In the genomic region with DNA sequence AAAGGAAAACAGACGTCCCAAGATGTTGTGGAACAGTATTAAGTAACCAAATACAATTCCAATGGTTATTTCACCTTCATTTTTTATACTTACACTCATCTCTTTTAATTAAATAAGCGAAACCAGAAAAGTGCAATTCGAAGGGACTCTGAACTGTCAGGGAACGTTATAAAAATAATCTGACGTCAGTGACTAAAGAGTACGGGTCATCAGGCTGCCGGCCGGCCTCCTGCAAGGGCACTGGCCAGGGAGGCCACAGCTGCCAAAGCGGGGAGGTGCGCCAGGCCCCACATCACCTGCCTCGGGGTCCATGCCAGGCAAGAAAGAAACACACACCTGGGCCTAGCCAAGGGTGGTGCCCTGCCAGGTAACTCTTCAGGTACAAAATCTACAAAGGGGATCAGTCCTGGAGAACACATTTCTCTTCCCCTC, we compare ENCODE assay signal across 2 cellular contexts.
A peak's percentile ranks its signal among the peaks of the same experiment; 100 is the strongest.
TF ChIP-seq lines count a peak whose summit lies in the region.

No MANE protein-coding gene starts in this region.

TF ChIP-seq in liver, 16 proteins besides CTCF, POLR2A, EP300 and RAD21 (continued from another document):
- TF ChIP-seq, protein P1, sequence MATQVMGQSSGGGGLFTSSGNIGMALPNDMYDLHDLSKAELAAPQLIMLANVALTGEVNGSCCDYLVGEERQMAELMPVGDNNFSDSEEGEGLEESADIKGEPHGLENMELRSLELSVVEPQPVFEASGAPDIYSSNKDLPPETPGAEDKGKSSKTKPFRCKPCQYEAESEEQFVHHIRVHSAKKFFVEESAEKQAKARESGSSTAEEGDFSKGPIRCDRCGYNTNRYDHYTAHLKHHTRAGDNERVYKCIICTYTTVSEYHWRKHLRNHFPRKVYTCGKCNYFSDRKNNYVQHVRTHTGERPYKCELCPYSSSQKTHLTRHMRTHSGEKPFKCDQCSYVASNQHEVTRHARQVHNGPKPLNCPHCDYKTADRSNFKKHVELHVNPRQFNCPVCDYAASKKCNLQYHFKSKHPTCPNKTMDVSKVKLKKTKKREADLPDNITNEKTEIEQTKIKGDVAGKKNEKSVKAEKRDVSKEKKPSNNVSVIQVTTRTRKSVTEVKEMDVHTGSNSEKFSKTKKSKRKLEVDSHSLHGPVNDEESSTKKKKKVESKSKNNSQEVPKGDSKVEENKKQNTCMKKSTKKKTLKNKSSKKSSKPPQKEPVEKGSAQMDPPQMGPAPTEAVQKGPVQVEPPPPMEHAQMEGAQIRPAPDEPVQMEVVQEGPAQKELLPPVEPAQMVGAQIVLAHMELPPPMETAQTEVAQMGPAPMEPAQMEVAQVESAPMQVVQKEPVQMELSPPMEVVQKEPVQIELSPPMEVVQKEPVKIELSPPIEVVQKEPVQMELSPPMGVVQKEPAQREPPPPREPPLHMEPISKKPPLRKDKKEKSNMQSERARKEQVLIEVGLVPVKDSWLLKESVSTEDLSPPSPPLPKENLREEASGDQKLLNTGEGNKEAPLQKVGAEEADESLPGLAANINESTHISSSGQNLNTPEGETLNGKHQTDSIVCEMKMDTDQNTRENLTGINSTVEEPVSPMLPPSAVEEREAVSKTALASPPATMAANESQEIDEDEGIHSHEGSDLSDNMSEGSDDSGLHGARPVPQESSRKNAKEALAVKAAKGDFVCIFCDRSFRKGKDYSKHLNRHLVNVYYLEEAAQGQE (IDR thresholded peaks at IDR 0.05) = peak; percentile 39
- TF ChIP-seq HNF4G (IDR thresholded peaks at IDR 0.05) = no peak

TF ChIP-seq in HepG2, 621 proteins besides CTCF, POLR2A, EP300 and RAD21 (continued from another document):
- TF ChIP-seq, protein P2, sequence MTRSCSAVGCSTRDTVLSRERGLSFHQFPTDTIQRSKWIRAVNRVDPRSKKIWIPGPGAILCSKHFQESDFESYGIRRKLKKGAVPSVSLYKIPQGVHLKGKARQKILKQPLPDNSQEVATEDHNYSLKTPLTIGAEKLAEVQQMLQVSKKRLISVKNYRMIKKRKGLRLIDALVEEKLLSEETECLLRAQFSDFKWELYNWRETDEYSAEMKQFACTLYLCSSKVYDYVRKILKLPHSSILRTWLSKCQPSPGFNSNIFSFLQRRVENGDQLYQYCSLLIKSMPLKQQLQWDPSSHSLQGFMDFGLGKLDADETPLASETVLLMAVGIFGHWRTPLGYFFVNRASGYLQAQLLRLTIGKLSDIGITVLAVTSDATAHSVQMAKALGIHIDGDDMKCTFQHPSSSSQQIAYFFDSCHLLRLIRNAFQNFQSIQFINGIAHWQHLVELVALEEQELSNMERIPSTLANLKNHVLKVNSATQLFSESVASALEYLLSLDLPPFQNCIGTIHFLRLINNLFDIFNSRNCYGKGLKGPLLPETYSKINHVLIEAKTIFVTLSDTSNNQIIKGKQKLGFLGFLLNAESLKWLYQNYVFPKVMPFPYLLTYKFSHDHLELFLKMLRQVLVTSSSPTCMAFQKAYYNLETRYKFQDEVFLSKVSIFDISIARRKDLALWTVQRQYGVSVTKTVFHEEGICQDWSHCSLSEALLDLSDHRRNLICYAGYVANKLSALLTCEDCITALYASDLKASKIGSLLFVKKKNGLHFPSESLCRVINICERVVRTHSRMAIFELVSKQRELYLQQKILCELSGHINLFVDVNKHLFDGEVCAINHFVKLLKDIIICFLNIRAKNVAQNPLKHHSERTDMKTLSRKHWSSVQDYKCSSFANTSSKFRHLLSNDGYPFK (CRISPR knock-in tag; IDR thresholded peaks at IDR 0.05; ENCODE audit: borderline replicate concordance) = no peak
- TF ChIP-seq SCMH1 (CRISPR knock-in tag; IDR thresholded peaks at IDR 0.05; ENCODE audit: borderline replicate concordance) (no peak), ZFP90 (CRISPR knock-in tag; IDR thresholded peaks at IDR 0.05; ENCODE audit: borderline replicate concordance) (no peak)
- TF ChIP-seq, protein P3, sequence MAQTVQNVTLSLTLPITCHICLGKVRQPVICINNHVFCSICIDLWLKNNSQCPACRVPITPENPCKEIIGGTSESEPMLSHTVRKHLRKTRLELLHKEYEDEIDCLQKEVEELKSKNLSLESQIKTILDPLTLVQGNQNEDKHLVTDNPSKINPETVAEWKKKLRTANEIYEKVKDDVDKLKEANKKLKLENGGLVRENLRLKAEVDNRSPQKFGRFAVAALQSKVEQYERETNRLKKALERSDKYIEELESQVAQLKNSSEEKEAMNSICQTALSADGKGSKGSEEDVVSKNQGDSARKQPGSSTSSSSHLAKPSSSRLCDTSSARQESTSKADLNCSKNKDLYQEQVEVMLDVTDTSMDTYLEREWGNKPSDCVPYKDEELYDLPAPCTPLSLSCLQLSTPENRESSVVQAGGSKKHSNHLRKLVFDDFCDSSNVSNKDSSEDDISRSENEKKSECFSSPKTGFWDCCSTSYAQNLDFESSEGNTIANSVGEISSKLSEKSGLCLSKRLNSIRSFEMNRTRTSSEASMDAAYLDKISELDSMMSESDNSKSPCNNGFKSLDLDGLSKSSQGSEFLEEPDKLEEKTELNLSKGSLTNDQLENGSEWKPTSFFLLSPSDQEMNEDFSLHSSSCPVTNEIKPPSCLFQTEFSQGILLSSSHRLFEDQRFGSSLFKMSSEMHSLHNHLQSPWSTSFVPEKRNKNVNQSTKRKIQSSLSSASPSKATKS (CRISPR knock-in tag; IDR thresholded peaks at IDR 0.05) = no peak
